ENCODE assay signal across 11 cellular contexts in the genomic region with DNA sequence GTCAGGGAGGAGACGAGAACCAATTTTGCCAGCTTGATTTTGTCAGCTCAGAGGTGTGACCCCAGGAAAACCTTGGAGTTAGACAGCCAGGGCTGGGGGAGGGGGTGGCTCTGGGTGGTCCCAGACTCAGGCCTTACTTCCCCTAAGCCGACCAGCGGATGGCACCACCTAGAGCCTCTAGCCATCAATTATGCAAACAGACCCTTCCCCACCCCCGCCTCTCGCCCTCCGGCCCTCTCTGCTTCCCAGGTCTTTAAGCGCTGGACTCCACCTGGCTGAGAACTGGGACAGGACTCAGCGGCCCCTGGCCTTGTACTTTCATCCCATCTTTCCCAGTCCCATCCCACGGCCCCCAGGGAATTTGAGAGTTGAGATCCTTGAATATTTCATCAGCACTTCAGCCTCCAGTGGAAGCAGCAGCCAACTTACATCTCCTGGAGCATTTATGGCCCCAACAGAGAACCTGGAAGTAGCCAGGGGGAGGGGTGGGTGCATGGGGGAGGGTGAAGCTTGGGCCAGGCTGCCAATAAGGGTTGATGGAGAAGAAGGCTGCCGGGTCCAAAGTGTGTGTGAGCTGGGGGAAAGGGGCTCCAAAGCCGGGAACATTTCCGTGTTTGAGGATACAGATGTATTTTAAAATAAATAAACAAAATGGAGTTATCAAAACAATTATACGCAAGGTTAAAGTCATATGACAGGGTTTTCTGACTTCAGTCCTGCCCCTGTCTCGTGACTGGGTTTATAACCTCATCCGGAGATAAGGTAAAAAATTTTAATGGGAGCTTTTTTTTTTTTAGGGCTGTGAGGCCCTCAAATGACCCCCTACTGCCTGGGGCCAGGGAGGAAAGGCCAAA. TPM values are rescaled to one million over a fixed set of nuclear protein-coding genes. Genes with fewer than 3 reads are reported as not detected.
DNase-seq lines count a peak whose midpoint lies in the region; ATAC-seq, FAIRE-seq and TF ChIP-seq lines count a peak whose summit lies in the region.
"Had no signal": no experiment of that assay in that cellular context is flagged by ENCODE, and none has a peak within 500 bp of the region (broad histone marks: within the 10 kb centered on the region; RNA-seq: fewer than 3 reads in every experiment).

No MANE protein-coding gene starts in this region.

- H3K36me3 ChIP-seq in HUES6 (ENCODE audit: control insufficient read depth, insufficient read depth, low read length), result no peaks in the 10 kb centered on the region
- H3K36me3 ChIP-seq in duodenal mucosa (ENCODE audit: control insufficient read depth in 1 of 2, insufficient read depth in 2 of 2, low read length in 2 of 2), result no peaks in the 10 kb centered on the region
- H3K36me3 ChIP-seq in smooth muscle cell (ENCODE audit: low read depth), result no peaks in the 10 kb centered on the region
- no peaks in the 10 kb centered on the region for H3K36me3 ChIP-seq in SJCRH30

- H3K4me1 ChIP-seq in HUES6 (ENCODE audit: control insufficient read depth, insufficient read depth, low read length), result peaks cover 22% of the 10 kb centered on the region
- peaks cover 27 to 31% of the 10 kb centered on the region in 2 donors for H3K4me1 ChIP-seq in duodenal mucosa (ENCODE audit: control insufficient read depth in 1 of 2, insufficient read depth in 2 of 2, low read length in 2 of 2)
- H3K4me1 ChIP-seq in smooth muscle cell (ENCODE audit: low read depth), result peaks cover 28% of the 10 kb centered on the region
- H3K4me1 ChIP-seq in SJCRH30, result peaks cover 12% of the 10 kb centered on the region

- peak overlapping the region; percentile 62; the same call in 1 of the 2 replicates for H3K27ac ChIP-seq in HUES6 (ENCODE audit: low read depth, low read length)
- peak overlapping the region; percentile 91 for H3K27ac ChIP-seq in duodenal mucosa (ENCODE audit: low read depth, low read length)
- H3K27ac ChIP-seq in smooth muscle cell (ENCODE audit: low read depth), result peak overlapping the region; percentile 94
- no peak overlapping the region for H3K27ac ChIP-seq in SJCRH30

- H2AFZ ChIP-seq in smooth muscle cell (ENCODE audit: low read depth), result no peak overlapping the region

- DNase-seq in left kidney (ENCODE audit: low read depth, low spot score), result peak; percentile 86
- no peak for DNase-seq in smooth muscle cell (lab: John Stamatoyannopoulos, UW; ENCODE audit: unreplicated experiment)
- DNase-seq in activated naive CD4-positive, alpha-beta T cell (lab: John Stamatoyannopoulos, UW), result no peak
- DNase-seq in SJCRH30, result no peak
- no peak for DNase-seq in D721Med (ENCODE audit: insufficient read length, low spot score)
- DNase-seq: naive thymus-derived CD8-positive, alpha-beta T cell; NCI-H1436 had no signal

- no peak for TF ChIP-seq CTCF in smooth muscle cell (IDR thresholded peaks at IDR 0.05; ENCODE audit: borderline replicate concordance, insufficient read depth, poor library complexity, severe bottlenecking)
- no peak for TF ChIP-seq CTCF in D721Med (IDR thresholded peaks at IDR 0.05; ENCODE audit: insufficient read depth, missing control alignments)

- H3K79me2 ChIP-seq in smooth muscle cell (ENCODE audit: low read depth), result no peaks in the 10 kb centered on the region

- H3F3A ChIP-seq in smooth muscle cell (ENCODE audit: low read depth), result peaks cover 19% of the 10 kb centered on the region

- ATAC-seq in GM18868 (IDR thresholded peaks at IDR 0.05; ENCODE audit: unreplicated experiment), result no peak
- ATAC-seq: naive thymus-derived CD8-positive, alpha-beta T cell had no signal

- no peaks in the 10 kb centered on the region for H3K9me3 ChIP-seq in HUES6 (ENCODE audit: control insufficient read depth, insufficient read depth, low read depth, low read length)
- H3K9me3 ChIP-seq in duodenal mucosa (ENCODE audit: control insufficient read depth in 1 of 2, low read length in 2 of 2), result no peaks in the 10 kb centered on the region
- H3K9me3 ChIP-seq in smooth muscle cell (replicated peaks; ENCODE audit: low read depth), result no peaks in the 10 kb centered on the region
- no peaks in the 10 kb centered on the region for H3K9me3 ChIP-seq in SJCRH30 (replicated peaks)

- 19% methylated on average over 13 of the region's 15 CpGs for WGBS in smooth muscle cell (ENCODE audit: low lambda C conversion rate)

- FAIRE-seq in D721Med (lab: Jason Lieb, UNC), result no peak

- H3K27me3 ChIP-seq in HUES6 (ENCODE audit: control insufficient read depth, insufficient read depth, low read length) (peaks cover 51% of the 10 kb centered on the region), duodenal mucosa (ENCODE audit: control insufficient read depth in 1 of 2, insufficient read depth in 2 of 2, low read length in 2 of 2) (no peaks in the 10 kb centered on the region), smooth muscle cell (ENCODE audit: low read depth) (no peaks in the 10 kb centered on the region), SJCRH30 (no peaks in the 10 kb centered on the region)

- H3K4me3 ChIP-seq in HUES6 (ENCODE audit: low read depth, low read length), result peak overlapping the region; percentile 53
- peak overlapping the region; percentile 23 to 45 for H3K4me3 ChIP-seq in duodenal mucosa (ENCODE audit: low read depth in 1 of 2, low read length in 2 of 2)
- peak overlapping the region; percentile 20 for H3K4me3 ChIP-seq in smooth muscle cell
- no peak overlapping the region for H3K4me3 ChIP-seq in SJCRH30

- H3K9ac ChIP-seq in HUES6 (ENCODE audit: low read length) (peak overlapping the region; percentile 86), duodenal mucosa (ENCODE audit: low read depth in 1 of 2, low read length in 2 of 2) (peak overlapping the region; percentile 52 to 71), smooth muscle cell (ENCODE audit: low read depth) (peak overlapping the region; percentile 72)

- no peaks in the 10 kb centered on the region for H4K20me1 ChIP-seq in smooth muscle cell (ENCODE audit: low read depth)

- H3K4me2 ChIP-seq in smooth muscle cell, result peak overlapping the region; percentile 79

RNA-seq across cellular contexts. Expression of gene JUP, which starts 7.5 kb away (rescaled TPM):
- total RNA-seq in smooth muscle cell, result 167 and 238 TPM in 2 replicates
- 124 and 277 TPM in 2 replicates for polyA plus RNA-seq in smooth muscle cell
- 1.2 and 1.7 TPM in 2 replicates for total RNA-seq in SJCRH30 (2014; rRNA removed; shearing (Covaris generic))

RNA-seq across cellular contexts. Expression of gene P3H4, which starts 17.8 kb away (rescaled TPM):
- 77.4 and 98.6 TPM in 2 replicates for total RNA-seq in smooth muscle cell
- 149 and 186 TPM in 2 replicates for polyA plus RNA-seq in smooth muscle cell
- 15.7 and 16.9 TPM in 2 replicates for total RNA-seq in SJCRH30 (2014; rRNA removed; shearing (Covaris generic))

RNA-seq across cellular contexts. Expression of gene FKBP10, which starts 18.8 kb away (rescaled TPM):
- 603 and 724 TPM in 2 replicates for total RNA-seq in smooth muscle cell
- 253 and 289 TPM in 2 replicates for polyA plus RNA-seq in smooth muscle cell
- 61.4 and 72.2 TPM in 2 replicates for total RNA-seq in SJCRH30 (2014; rRNA removed; shearing (Covaris generic))
- total RNA-seq: naive thymus-derived CD8-positive, alpha-beta T cell had no signal
- polyA plus RNA-seq: naive thymus-derived CD8-positive, alpha-beta T cell had no signal

RNA-seq across cellular contexts. Expression of gene NT5C3B, which starts 42.1 kb away (rescaled TPM):
- total RNA-seq in smooth muscle cell, result 38.4 and 46.8 TPM in 2 replicates
- 72.2 and 76.3 TPM in 2 replicates for polyA plus RNA-seq in smooth muscle cell
- total RNA-seq in SJCRH30 (2014; rRNA removed; shearing (Covaris generic)), result 115 and 120 TPM in 2 replicates

RNA-seq across cellular contexts. Expression of gene KLHL10, which starts 43.6 kb away (rescaled TPM):
- not detected in 2 replicates for total RNA-seq in smooth muscle cell
- polyA plus RNA-seq in smooth muscle cell, result not detected in 2 replicates
- total RNA-seq in SJCRH30 (2014; rRNA removed; shearing (Covaris generic)), result not detected in 2 replicates
- total RNA-seq: epithelial cell of proximal tubule; naive thymus-derived CD8-positive, alpha-beta T cell had no signal

Comparison
In these comparisons a context has a peak if more than half of its experiments do, and no peak if none do; other contexts are left out.
1. RNA of gene JUP, which starts 7.5 kb away (total RNA-seq): 167 to 238 TPM in smooth muscle cell; 1.2 to 1.7 TPM in SJCRH30; every median in the first group is over 10 times any median in the second.
2. Peak in every context shown above with its lines, with median percentiles within 50 percentile points of each other: H3K9ac ChIP-seq.